ENCODE assay signal across 2 cellular contexts in the genomic region with DNA sequence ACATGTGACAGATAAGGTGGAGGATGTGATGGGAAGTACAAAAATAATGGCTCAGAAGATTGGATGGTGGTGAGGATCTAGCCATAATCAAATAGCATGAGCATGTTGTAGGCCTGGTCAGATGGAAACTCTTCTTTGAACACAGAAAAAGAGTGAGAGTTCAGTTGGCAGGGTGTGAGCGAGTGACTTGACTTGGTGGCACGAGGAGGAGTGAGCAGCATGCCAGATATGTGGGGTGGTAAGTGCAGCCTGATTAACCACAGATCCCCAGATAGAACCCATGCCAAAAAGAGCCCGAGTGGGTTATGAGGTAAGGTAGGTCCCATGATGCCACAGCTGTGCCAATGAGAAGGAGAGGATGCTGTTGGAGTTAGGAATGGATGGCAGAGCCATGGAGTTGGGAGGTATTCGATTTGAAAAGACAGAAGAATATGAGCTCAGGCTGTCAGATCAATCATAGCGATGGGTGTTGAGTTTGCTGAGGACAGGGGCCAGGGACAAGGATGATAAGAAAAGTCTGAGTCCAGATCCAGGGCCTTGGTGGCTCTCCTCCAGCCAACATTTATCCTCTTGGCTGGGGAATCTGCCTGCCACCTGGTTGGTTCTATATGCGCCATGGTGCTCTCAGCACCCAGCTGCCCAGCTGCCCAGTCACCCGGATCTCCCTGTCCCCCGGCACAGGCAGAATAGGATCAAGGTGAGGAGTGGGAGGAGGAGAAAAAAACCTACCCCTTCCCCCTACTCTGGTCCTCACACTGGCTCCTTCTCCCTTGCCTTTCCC.
TF ChIP-seq lines count a peak whose summit lies in the region.

No MANE protein-coding gene starts in this region.

TF ChIP-seq in SK-N-SH, 30 proteins besides CTCF, POLR2A, EP300 and RAD21 (continued from another document):
- TF ChIP-seq JUND (IDR thresholded peaks at IDR 0.05) (no peak), RFX5 (IDR thresholded peaks at IDR 0.05; ENCODE audit: low read length) (no peak), ELF1 (IDR thresholded peaks at IDR 0.05) (no peak), RXRA (IDR thresholded peaks at IDR 0.05; ENCODE audit: borderline replicate concordance, low read depth) (no peak), FOXJ3 (CRISPR knock-in tag; IDR thresholded peaks at IDR 0.05) (no peak), TCF12 (IDR thresholded peaks at IDR 0.05) (no peak), POLR2AphosphoS5 (IDR thresholded peaks at IDR 0.05; ENCODE audit: low read depth, low read length) (no peak), RCOR1 (IDR thresholded peaks at IDR 0.05; ENCODE audit: low read length) (no peak), MEF2A (IDR thresholded peaks at IDR 0.05; ENCODE audit: borderline replicate concordance, low read depth) (no peak), MXI1 (IDR thresholded peaks at IDR 0.05; ENCODE audit: low read depth, low read length) (no peak), FOSL2 (IDR thresholded peaks at IDR 0.05; ENCODE audit: borderline replicate concordance, low read depth) (no peak)
- TF ChIP-seq, protein P1, sequence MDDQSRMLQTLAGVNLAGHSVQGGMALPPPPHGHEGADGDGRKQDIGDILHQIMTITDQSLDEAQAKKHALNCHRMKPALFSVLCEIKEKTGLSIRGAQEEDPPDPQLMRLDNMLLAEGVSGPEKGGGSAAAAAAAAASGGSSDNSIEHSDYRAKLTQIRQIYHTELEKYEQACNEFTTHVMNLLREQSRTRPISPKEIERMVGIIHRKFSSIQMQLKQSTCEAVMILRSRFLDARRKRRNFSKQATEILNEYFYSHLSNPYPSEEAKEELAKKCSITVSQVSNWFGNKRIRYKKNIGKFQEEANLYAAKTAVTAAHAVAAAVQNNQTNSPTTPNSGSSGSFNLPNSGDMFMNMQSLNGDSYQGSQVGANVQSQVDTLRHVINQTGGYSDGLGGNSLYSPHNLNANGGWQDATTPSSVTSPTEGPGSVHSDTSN (IDR thresholded peaks at IDR 0.05): no peak
- TF ChIP-seq, protein P2, sequence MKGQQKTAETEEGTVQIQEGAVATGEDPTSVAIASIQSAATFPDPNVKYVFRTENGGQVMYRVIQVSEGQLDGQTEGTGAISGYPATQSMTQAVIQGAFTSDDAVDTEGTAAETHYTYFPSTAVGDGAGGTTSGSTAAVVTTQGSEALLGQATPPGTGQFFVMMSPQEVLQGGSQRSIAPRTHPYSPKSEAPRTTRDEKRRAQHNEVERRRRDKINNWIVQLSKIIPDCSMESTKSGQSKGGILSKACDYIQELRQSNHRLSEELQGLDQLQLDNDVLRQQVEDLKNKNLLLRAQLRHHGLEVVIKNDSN (IDR thresholded peaks at IDR 0.05; ENCODE audit: borderline replicate concordance, low read depth): no peak
- TF ChIP-seq, protein P3, sequence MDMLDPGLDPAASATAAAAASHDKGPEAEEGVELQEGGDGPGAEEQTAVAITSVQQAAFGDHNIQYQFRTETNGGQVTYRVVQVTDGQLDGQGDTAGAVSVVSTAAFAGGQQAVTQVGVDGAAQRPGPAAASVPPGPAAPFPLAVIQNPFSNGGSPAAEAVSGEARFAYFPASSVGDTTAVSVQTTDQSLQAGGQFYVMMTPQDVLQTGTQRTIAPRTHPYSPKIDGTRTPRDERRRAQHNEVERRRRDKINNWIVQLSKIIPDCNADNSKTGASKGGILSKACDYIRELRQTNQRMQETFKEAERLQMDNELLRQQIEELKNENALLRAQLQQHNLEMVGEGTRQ (IDR thresholded peaks at IDR 0.05; ENCODE audit: borderline replicate concordance, low read depth, low read length): no peak
- TF ChIP-seq, protein P4, sequence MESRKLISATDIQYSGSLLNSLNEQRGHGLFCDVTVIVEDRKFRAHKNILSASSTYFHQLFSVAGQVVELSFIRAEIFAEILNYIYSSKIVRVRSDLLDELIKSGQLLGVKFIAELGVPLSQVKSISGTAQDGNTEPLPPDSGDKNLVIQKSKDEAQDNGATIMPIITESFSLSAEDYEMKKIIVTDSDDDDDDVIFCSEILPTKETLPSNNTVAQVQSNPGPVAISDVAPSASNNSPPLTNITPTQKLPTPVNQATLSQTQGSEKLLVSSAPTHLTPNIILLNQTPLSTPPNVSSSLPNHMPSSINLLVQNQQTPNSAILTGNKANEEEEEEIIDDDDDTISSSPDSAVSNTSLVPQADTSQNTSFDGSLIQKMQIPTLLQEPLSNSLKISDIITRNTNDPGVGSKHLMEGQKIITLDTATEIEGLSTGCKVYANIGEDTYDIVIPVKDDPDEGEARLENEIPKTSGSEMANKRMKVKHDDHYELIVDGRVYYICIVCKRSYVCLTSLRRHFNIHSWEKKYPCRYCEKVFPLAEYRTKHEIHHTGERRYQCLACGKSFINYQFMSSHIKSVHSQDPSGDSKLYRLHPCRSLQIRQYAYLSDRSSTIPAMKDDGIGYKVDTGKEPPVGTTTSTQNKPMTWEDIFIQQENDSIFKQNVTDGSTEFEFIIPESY (IDR thresholded peaks at IDR 0.05; ENCODE audit: borderline replicate concordance, low read depth): no peak
- TF ChIP-seq, protein P5, sequence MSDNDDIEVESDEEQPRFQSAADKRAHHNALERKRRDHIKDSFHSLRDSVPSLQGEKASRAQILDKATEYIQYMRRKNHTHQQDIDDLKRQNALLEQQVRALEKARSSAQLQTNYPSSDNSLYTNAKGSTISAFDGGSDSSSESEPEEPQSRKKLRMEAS (IDR thresholded peaks at IDR 0.05; ENCODE audit: low read depth): no peak

TF ChIP-seq in SK-N-SH treated with all-trans-retinoic acid at 6 μM for 48 hours, 23 proteins besides CTCF, POLR2A, EP300 and RAD21 (continued from another document):
- TF ChIP-seq, protein P6, sequence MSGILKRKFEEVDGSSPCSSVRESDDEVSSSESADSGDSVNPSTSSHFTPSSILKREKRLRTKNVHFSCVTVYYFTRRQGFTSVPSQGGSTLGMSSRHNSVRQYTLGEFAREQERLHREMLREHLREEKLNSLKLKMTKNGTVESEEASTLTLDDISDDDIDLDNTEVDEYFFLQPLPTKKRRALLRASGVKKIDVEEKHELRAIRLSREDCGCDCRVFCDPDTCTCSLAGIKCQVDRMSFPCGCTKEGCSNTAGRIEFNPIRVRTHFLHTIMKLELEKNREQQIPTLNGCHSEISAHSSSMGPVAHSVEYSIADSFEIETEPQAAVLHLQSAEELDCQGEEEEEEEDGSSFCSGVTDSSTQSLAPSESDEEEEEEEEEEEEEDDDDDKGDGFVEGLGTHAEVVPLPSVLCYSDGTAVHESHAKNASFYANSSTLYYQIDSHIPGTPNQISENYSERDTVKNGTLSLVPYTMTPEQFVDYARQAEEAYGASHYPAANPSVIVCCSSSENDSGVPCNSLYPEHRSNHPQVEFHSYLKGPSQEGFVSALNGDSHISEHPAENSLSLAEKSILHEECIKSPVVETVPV (CRISPR knock-in tag; IDR thresholded peaks at IDR 0.05): no peak
- TF ChIP-seq ARNTL (CRISPR knock-in tag; IDR thresholded peaks at IDR 0.05; ENCODE audit: borderline replicate concordance, low read depth) (no peak), ZC3H10 (CRISPR knock-in tag; IDR thresholded peaks at IDR 0.05) (no peak), GLIS3 (CRISPR knock-in tag; IDR thresholded peaks at IDR 0.05) (no peak)
